In genomic region chr17:8473451-8474192, GRCh38 we compare ENCODE assay signal across 16 cellular contexts. TPM values are rescaled to one million over a fixed set of nuclear protein-coding genes. Genes with fewer than 3 reads are reported as not detected.
DNase-seq lines count a peak whose midpoint lies in the region; ATAC-seq and TF ChIP-seq lines count a peak whose summit lies in the region.
"Had no signal": no experiment of that assay in that cellular context is flagged by ENCODE, and none has a peak within 500 bp of the region (broad histone marks: within the 10 kb centered on the region; RNA-seq: fewer than 3 reads in every experiment).

No MANE protein-coding gene starts in this region.

- H3K27ac Mint-ChIP-seq in T-helper 2 cell treated with Interferon-gamma antibody and Interleukin-4, amounts not matched to agents 5 μg/mL and 100 μg/mL, for 36 hours, result peak overlapping the region; percentile 26

- H3K27ac ChIP-seq in ascending aorta, result peak overlapping the region; percentile 56 to 82
- no peak overlapping the region for H3K27ac ChIP-seq in esophagus muscularis mucosa (replicated peaks in 1 of 4)
- H3K27ac ChIP-seq in thoracic aorta, result peak overlapping the region; percentile 73 to 74
- H3K27ac ChIP-seq: 22Rv1; BLaER1 treated with 17β-estradiol and CSF1 and Interleukin-3, amounts not matched to agents 10 nM and 100 nM had no signal

- no peaks in the 10 kb centered on the region for H3K9me3 ChIP-seq in ascending aorta
- no peaks in the 10 kb centered on the region for H3K9me3 ChIP-seq in esophagus muscularis mucosa
- H3K9me3 ChIP-seq in thoracic aorta, result no peaks in the 10 kb centered on the region
- H3K9me3 ChIP-seq: BLaER1 treated with 17β-estradiol and CSF1 and Interleukin-3, amounts not matched to agents 10 nM and 100 nM had no signal

- no peak for DNase-seq in T-helper 2 cell treated with Interferon-gamma antibody and Interleukin-4, amounts not matched to agents 5 μg/mL and 100 μg/mL, for 36 hours (ENCODE audit: low spot score)
- DNase-seq in T-helper 2 cell (no peak), ascending aorta (ENCODE audit: low spot score in 2 of 2) (no peak), esophagus muscularis mucosa (ENCODE audit: extremely low spot score) (peak; percentile 75), thoracic aorta (ENCODE audit: low spot score) (no peak), RPMI8226 (no peak), cerebellar cortex (ENCODE audit: low spot score) (no peak), erythroblast (lab: John Stamatoyannopoulos, UW) (no peak)
- DNase-seq: DMS 273 treated with DMSO at 0.1 percent for 48 hours, H9, NCI-H1436 treated with DMSO at 0.1 percent for 48 hours, NCI-H2081, NCI-H510A treated with DMSO at 0.1 percent for 48 hours, SHP77 treated with DMSO at 0.1 percent for 48 hours had no signal

- no peaks in the 10 kb centered on the region for H3K9me3 Mint-ChIP-seq in T-helper 2 cell treated with Interferon-gamma antibody and Interleukin-4, amounts not matched to agents 5 μg/mL and 100 μg/mL, for 36 hours
- H3K9me3 Mint-ChIP-seq: H9 had no signal

- TF ChIP-seq POLR2A in esophagus muscularis mucosa (IDR thresholded peaks at IDR 0.05; ENCODE audit: low read depth) (no peak), erythroblast (IDR thresholded peaks at IDR 0.05; ENCODE audit: low read length) (no peak)

- TF ChIP-seq CTCF in ascending aorta (IDR thresholded peaks at IDR 0.05) (no peak), esophagus muscularis mucosa (IDR thresholded peaks at IDR 0.05) (no peak), thoracic aorta (IDR thresholded peaks at IDR 0.05) (no peak)

- ATAC-seq in thoracic aorta (ENCODE audit: insufficient number of reproducible peaks, low FRiP score, low read depth), result no peak

- H3K27me3 ChIP-seq in ascending aorta (no peaks in the 10 kb centered on the region), esophagus muscularis mucosa (no peaks in the 10 kb centered on the region), thoracic aorta (replicated peaks; ENCODE audit: insufficient read depth) (no peaks in the 10 kb centered on the region)
- H3K27me3 ChIP-seq: BLaER1 treated with 17β-estradiol and CSF1 and Interleukin-3, amounts not matched to agents 10 nM and 100 nM had no signal

- no peak for TF ChIP-seq EP300 in esophagus muscularis mucosa (IDR thresholded peaks at IDR 0.05)

- H3K4me1 ChIP-seq in ascending aorta (peaks cover 2 to 40% of the 10 kb centered on the region in 2 donors), esophagus muscularis mucosa (peaks cover 11 to 27% (median 24%) of the 10 kb centered on the region in 4 donors), thoracic aorta (ENCODE audit: control insufficient read depth in 1 of 2, low read depth in 2 of 2) (peaks cover 23 to 68% of the 10 kb centered on the region in 2 donors)

- intact Hi-C loops in ascending aorta (cut with DNase I), result loop anchor here (5.0 kb wide), 2 partner anchors 44 to 149 kb away; no protein-coding TSS in a partner anchor
- intact Hi-C loops in esophagus muscularis mucosa (cut with DNase I), result no loop called here

- no peaks in the 10 kb centered on the region for H3K4me1 Mint-ChIP-seq in T-helper 2 cell treated with Interferon-gamma antibody and Interleukin-4, amounts not matched to agents 5 μg/mL and 100 μg/mL, for 36 hours (ENCODE audit: low read depth)
- H3K4me1 Mint-ChIP-seq: H9 had no signal

- peaks cover 53 to 61% of the 10 kb centered on the region in 2 donors for H3K36me3 ChIP-seq in ascending aorta
- H3K36me3 ChIP-seq in esophagus muscularis mucosa, result peaks cover 34 to 88% (median 82%) of the 10 kb centered on the region in 4 donors
- H3K36me3 ChIP-seq in thoracic aorta, result peaks cover 45% of the 10 kb centered on the region

- no peak overlapping the region for H3K4me3 Mint-ChIP-seq in T-helper 2 cell treated with Interferon-gamma antibody and Interleukin-4, amounts not matched to agents 5 μg/mL and 100 μg/mL, for 36 hours
- H3K4me3 Mint-ChIP-seq: H9 had no signal

- H3K36me3 Mint-ChIP-seq in T-helper 2 cell treated with Interferon-gamma antibody and Interleukin-4, amounts not matched to agents 5 μg/mL and 100 μg/mL, for 36 hours (ENCODE audit: low read depth), result peaks cover 24% of the 10 kb centered on the region

- H3K4me3 ChIP-seq in ascending aorta, result no peak overlapping the region
- no peak overlapping the region for H3K4me3 ChIP-seq in esophagus muscularis mucosa
- H3K4me3 ChIP-seq in thoracic aorta, result no peak overlapping the region
- H3K4me3 ChIP-seq: BLaER1 treated with 17β-estradiol and CSF1 and Interleukin-3, amounts not matched to agents 10 nM and 100 nM had no signal

- no peaks in the 10 kb centered on the region for H3K27me3 Mint-ChIP-seq in T-helper 2 cell treated with Interferon-gamma antibody and Interleukin-4, amounts not matched to agents 5 μg/mL and 100 μg/mL, for 36 hours (ENCODE audit: low read depth)

- 95% methylated on average over 13 of the region's 13 CpGs for WGBS in esophagus muscularis mucosa

RNA-seq across cellular contexts. Expression of gene NDEL1, which starts 37.9 kb away (rescaled TPM):
- total RNA-seq in ascending aorta (103 TPM), esophagus muscularis mucosa (10 to 100 TPM; 48.2 to 80.8 (median 55.5) TPM), thoracic aorta (100 to 1,000 TPM; 110 to 113 TPM)

Comparison
In these comparisons a context has a peak if more than half of its experiments do, and no peak if none do; other contexts are left out.
1. H3K27ac ChIP-seq: peak in ascending aorta (2 of 2) and thoracic aorta (2 of 2); none in esophagus muscularis mucosa (0 of 4).